22 cellular contexts compared by ENCODE assay signal in genomic region chr7:107860981-107861652, GRCh38. TPM values are rescaled to one million over a fixed set of nuclear protein-coding genes. Genes with fewer than 3 reads are reported as not detected.
DNase-seq lines count a peak whose midpoint lies in the region; ATAC-seq and TF ChIP-seq lines count a peak whose summit lies in the region.
"Had no signal": no experiment of that assay in that cellular context is flagged by ENCODE, and none has a peak within 500 bp of the region (broad histone marks: within the 10 kb centered on the region; RNA-seq: fewer than 3 reads in every experiment).

No MANE protein-coding gene starts in this region.

- H3K36me3 Mint-ChIP-seq in GM23338 (ENCODE audit: low read depth): no peaks in the 10 kb centered on the region
- H3K36me3 Mint-ChIP-seq: CD14-positive monocyte had no signal

- H3K36me3 ChIP-seq in GM23338 (ENCODE audit: insufficient read depth): no peaks in the 10 kb centered on the region
- no peaks in the 10 kb centered on the region for H3K36me3 ChIP-seq in kidney epithelial cell (ENCODE audit: control insufficient read depth, insufficient read depth, low read length)
- H3K36me3 ChIP-seq: HAP-1, WERI-Rb-1 had no signal

- H3K27me3 ChIP-seq in GM23338 (ENCODE audit: insufficient read depth) (no peaks in the 10 kb centered on the region), kidney epithelial cell (ENCODE audit: control insufficient read depth, insufficient read depth, low read length) (no peaks in the 10 kb centered on the region)

- ATAC-seq in GM23338 (no peak), HG02571 (IDR thresholded peaks at IDR 0.05; ENCODE audit: unreplicated experiment) (no peak)
- ATAC-seq: activated CD8-positive, alpha-beta T cell treated with anti-CD3 and anti-CD28 coated beads for 36 hours; activated naive CD8-positive, alpha-beta T cell treated with anti-CD3 and anti-CD28 coated beads, Interleukin-2, amount 50 U/mL, for 24 hours; left ventricle myocardium superior; Right ventricle myocardium inferior had no signal

- no peaks in the 10 kb centered on the region for H3K27me3 Mint-ChIP-seq in GM23338 (ENCODE audit: insufficient read depth, low read depth, poor library complexity)
- H3K27me3 Mint-ChIP-seq: activated CD8-positive, alpha-beta T cell treated with anti-CD3 and anti-CD28 coated beads for 36 hours; activated naive CD8-positive, alpha-beta T cell treated with anti-CD3 and anti-CD28 coated beads, Interleukin-2, amount 50 U/mL, for 24 hours had no signal

- TF ChIP-seq CTCF in GM23338 (conservative IDR thresholded peaks at IDR 0.05; ENCODE audit: low read depth in 2 of 2) (no peak), kidney epithelial cell (IDR thresholded peaks at IDR 0.05; ENCODE audit: insufficient read depth, low read length, poor library complexity, severe bottlenecking) (no peak)

- H4K20me1 ChIP-seq in GM23338 (replicated peaks; ENCODE audit: insufficient read depth): no peaks in the 10 kb centered on the region

- no peak overlapping the region for H3K27ac Mint-ChIP-seq in GM23338
- H3K27ac Mint-ChIP-seq: activated CD8-positive, alpha-beta T cell treated with anti-CD3 and anti-CD28 coated beads for 36 hours; activated naive CD8-positive, alpha-beta T cell treated with anti-CD3 and anti-CD28 coated beads, Interleukin-2, amount 50 U/mL, for 24 hours; CD14-positive monocyte had no signal

- H3K4me3 ChIP-seq in GM23338 (no peak overlapping the region), kidney epithelial cell (ENCODE audit: low read depth, low read length) (no peak overlapping the region)
- H3K4me3 ChIP-seq: HAP-1, skin epidermis had no signal

- H3K4me1 ChIP-seq in GM23338 (ENCODE audit: insufficient read depth): no peaks in the 10 kb centered on the region

- H2AFZ ChIP-seq in GM23338: peak overlapping the region; percentile 38; the same call in 1 of the 2 replicates
- H2AFZ ChIP-seq: parathyroid adenoma had no signal

- H3F3A ChIP-seq in GM23338 (replicated peaks; ENCODE audit: low read depth): no peaks in the 10 kb centered on the region

- H3K4me3 Mint-ChIP-seq in GM23338: no peak overlapping the region
- H3K4me3 Mint-ChIP-seq: activated CD8-positive, alpha-beta T cell treated with anti-CD3 and anti-CD28 coated beads for 36 hours; activated naive CD8-positive, alpha-beta T cell treated with anti-CD3 and anti-CD28 coated beads, Interleukin-2, amount 50 U/mL, for 24 hours; CD14-positive monocyte had no signal

- no peak overlapping the region for H3K4me2 ChIP-seq in GM23338

- DNase-seq in GM23338 (ENCODE audit: low spot score): no peak
- DNase-seq in astrocyte of the hippocampus (ENCODE audit: low read depth, low spot score): peak; percentile 41
- peak; percentile 25 for DNase-seq in kidney epithelial cell (ENCODE audit: low read depth)
- peak; percentile 21 for DNase-seq in smooth muscle cell of the brain vasculature (ENCODE audit: low read depth, low spot score)
- no peak for DNase-seq in NCI-H748 (lab: John Stamatoyannopoulos, UW; ENCODE audit: unreplicated experiment)
- no peak for DNase-seq in NCI-H128 (lab: John Stamatoyannopoulos, UW; ENCODE audit: unreplicated experiment)
- DNase-seq: activated CD8-positive, alpha-beta T cell treated with anti-CD3 and anti-CD28 coated beads for 36 hours; activated naive CD8-positive, alpha-beta T cell treated with anti-CD3 and anti-CD28 coated beads, Interleukin-2, amount 50 U/mL, for 24 hours; cerebellar nuclear complex; Karpas-422; left ventricle myocardium superior; NCI-H1417 treated with DMSO at 0.1 percent for 48 hours; NCI-H2227 treated with DMSO at 0.1 percent for 48 hours; WERI-Rb-1 had no signal

- H3K27ac ChIP-seq in GM23338 (ENCODE audit: low read depth): no peak overlapping the region
- H3K27ac ChIP-seq: parathyroid adenoma, skin epidermis, WERI-Rb-1 had no signal

- H3K79me2 ChIP-seq in GM23338 (replicated peaks; ENCODE audit: insufficient read depth): no peaks in the 10 kb centered on the region
- H3K79me2 ChIP-seq: parathyroid adenoma had no signal

- no peaks in the 10 kb centered on the region for H3K9me2 ChIP-seq in GM23338 (ENCODE audit: insufficient read depth)

- no peaks in the 10 kb centered on the region for H3K4me1 Mint-ChIP-seq in GM23338

- no peaks in the 10 kb centered on the region for H3K9me3 Mint-ChIP-seq in GM23338
- H3K9me3 Mint-ChIP-seq: activated CD8-positive, alpha-beta T cell treated with anti-CD3 and anti-CD28 coated beads for 36 hours; activated naive CD8-positive, alpha-beta T cell treated with anti-CD3 and anti-CD28 coated beads, Interleukin-2, amount 50 U/mL, for 24 hours; CD14-positive monocyte had no signal

TF ChIP-seq in GM23338, 12 proteins besides CTCF, POLR2A, EP300 and RAD21 (continues in another document):
- TF ChIP-seq REST (IDR thresholded peaks at IDR 0.05; ENCODE audit: unreplicated experiment): no peak
- no peak for TF ChIP-seq ZNF331 (CRISPR knock-in tag; IDR thresholded peaks at IDR 0.05; ENCODE audit: low read depth)
- TF ChIP-seq JUNB (IDR thresholded peaks at IDR 0.05; ENCODE audit: unreplicated experiment): no peak
- no peak for TF ChIP-seq NANOG (IDR thresholded peaks at IDR 0.05; ENCODE audit: borderline replicate concordance)

RNA-seq across cellular contexts. Expression of gene DLD, which starts 29.9 kb away (rescaled TPM):
- 68.6 and 76.2 TPM in 2 replicates for total RNA-seq in GM23338 (2014; rRNA removed; shearing (Covaris generic))
- 28.8 and 38.1 TPM in 2 replicates for polyA plus RNA-seq in GM23338 (2016; fragmentation: Nextera tagmentation; extraction: Ambion mirVana)
- total RNA-seq in kidney epithelial cell: 42.6 and 68.8 TPM in 2 replicates

RNA-seq across cellular contexts. Expression of gene SLC26A3, which starts 58.1 kb away (rescaled TPM):
- not detected in 2 replicates for total RNA-seq in GM23338 (2014; rRNA removed; shearing (Covaris generic))
- not detected in 2 replicates for polyA plus RNA-seq in GM23338 (2016; fragmentation: Nextera tagmentation; extraction: Ambion mirVana)
- total RNA-seq in kidney epithelial cell: not detected in 2 replicates
- total RNA-seq: activated CD8-positive, alpha-beta T cell treated with anti-CD3 and anti-CD28 coated beads for 36 hours; left ventricle myocardium superior; myocyte; Right ventricle myocardium inferior; T-helper 1 cell treated with Interleukin-12 subunit alpha and Interleukin-12 subunit beta and Interleukin-4 antibody, amounts not matched to agents 30 ng/mL and 1 ng/mL, for 36 hours had no signal
- polyA plus RNA-seq: CD14-positive monocyte had no signal

Comparison
In these comparisons a context has a peak if more than half of its experiments do, and no peak if none do; other contexts are left out.
1. DNase-seq: peak in astrocyte of the hippocampus (single experiment), kidney epithelial cell (single experiment) and smooth muscle cell of the brain vasculature (single experiment); none in GM23338 (single experiment), NCI-H748 (single experiment) and NCI-H128 (single experiment).